1 cellular context compared by ENCODE assay signal in the genomic region with DNA sequence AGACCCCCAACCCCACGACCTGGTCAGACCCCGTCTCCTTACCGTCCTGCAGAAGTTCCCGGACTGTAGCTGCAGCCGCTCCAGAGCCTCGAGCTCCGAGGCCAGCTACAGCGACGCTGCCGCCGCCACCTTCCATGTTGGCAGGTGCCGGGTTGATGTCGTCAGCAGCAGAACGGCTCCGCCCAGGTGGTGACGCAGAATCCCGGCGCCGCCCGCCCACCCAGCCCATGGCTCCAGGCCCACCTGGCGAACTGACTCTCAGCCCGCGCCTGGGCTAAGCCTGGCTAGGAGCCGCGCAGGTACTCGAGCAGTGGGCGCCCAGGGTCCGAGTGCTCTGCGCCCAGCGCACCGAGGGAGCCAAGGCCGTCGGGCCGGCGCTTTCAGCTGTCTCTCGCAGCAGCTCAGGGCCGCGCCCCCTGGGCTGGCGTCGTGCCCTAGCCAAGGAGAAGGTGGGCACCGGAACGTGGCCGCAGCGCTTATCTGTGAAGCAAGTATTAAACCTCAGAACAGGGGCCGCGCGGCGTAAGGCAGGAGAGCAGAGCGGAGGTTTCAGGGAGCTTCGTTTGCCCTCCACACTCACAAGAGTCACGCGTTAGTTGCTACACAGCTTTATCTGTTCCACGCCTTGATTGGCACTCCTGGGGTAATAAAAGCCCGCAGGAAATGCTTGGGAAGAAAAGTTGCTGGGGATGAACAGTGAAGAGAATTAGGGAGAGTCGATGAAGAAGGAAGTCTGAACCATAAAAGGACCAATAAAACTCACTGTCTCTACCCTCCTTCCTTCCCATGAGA.
TF ChIP-seq lines count a peak whose summit lies in the region.

A gene (minus strand): TSS at position 160 of the 792 bp plus-strand sequence. CDS start 24 bp downstream, at position 136.
A gene with protein sequence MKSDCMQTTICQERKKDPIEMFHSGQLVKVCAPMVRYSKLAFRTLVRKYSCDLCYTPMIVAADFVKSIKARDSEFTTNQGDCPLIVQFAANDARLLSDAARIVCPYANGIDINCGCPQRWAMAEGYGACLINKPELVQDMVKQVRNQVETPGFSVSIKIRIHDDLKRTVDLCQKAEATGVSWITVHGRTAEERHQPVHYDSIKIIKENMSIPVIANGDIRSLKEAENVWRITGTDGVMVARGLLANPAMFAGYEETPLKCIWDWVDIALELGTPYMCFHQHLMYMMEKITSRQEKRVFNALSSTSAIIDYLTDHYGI (plus strand): TSS at position 211 of the 792 bp plus-strand sequence. CDS start 3,100 bp downstream, outside the sequence.

TF ChIP-seq in H1, 55 proteins besides CTCF, POLR2A, EP300 and RAD21 (continued from another document):
- TF ChIP-seq, protein P1, sequence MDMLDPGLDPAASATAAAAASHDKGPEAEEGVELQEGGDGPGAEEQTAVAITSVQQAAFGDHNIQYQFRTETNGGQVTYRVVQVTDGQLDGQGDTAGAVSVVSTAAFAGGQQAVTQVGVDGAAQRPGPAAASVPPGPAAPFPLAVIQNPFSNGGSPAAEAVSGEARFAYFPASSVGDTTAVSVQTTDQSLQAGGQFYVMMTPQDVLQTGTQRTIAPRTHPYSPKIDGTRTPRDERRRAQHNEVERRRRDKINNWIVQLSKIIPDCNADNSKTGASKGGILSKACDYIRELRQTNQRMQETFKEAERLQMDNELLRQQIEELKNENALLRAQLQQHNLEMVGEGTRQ (IDR thresholded peaks at IDR 0.05; ENCODE audit: low read length) = no peak
- TF ChIP-seq GTF2F1 (IDR thresholded peaks at IDR 0.05; ENCODE audit: borderline replicate concordance, low read depth, low read length) = peak; percentile 16; the same call in 1 of the 2 replicates
